1 cellular context compared by ENCODE assay signal in genomic region chr15:45715528-45715927, GRCh38.
TF ChIP-seq lines count a peak whose summit lies in the region.

No MANE protein-coding gene starts in this region.

TF ChIP-seq in H1, 55 proteins besides CTCF, POLR2A, EP300 and RAD21 (continued from another document):
- no peak for TF ChIP-seq CHD7 (IDR thresholded peaks at IDR 0.05; ENCODE audit: insufficient replicate concordance, low read length)
- no peak for TF ChIP-seq TCF12 (IDR thresholded peaks at IDR 0.05; ENCODE audit: low read depth, low read length)
- no peak for TF ChIP-seq CHD2 (IDR thresholded peaks at IDR 0.05; ENCODE audit: low read length)
- TF ChIP-seq JUN (IDR thresholded peaks at IDR 0.05; ENCODE audit: low read depth, low read length): no peak
- TF ChIP-seq GABPA (IDR thresholded peaks at IDR 0.05; ENCODE audit: borderline replicate concordance, insufficient read depth, low read length): no peak
- no peak for TF ChIP-seq E2F6 (IDR thresholded peaks at IDR 0.05)
- TF ChIP-seq ASH2L (IDR thresholded peaks at IDR 0.05; ENCODE audit: low read length): no peak
- TF ChIP-seq RNF2 (IDR thresholded peaks at IDR 0.05; ENCODE audit: borderline replicate concordance, low read depth, low read length, missing control alignments, poor library complexity, severe bottlenecking): no peak
